8 cellular contexts compared by ENCODE assay signal in the genomic region with DNA sequence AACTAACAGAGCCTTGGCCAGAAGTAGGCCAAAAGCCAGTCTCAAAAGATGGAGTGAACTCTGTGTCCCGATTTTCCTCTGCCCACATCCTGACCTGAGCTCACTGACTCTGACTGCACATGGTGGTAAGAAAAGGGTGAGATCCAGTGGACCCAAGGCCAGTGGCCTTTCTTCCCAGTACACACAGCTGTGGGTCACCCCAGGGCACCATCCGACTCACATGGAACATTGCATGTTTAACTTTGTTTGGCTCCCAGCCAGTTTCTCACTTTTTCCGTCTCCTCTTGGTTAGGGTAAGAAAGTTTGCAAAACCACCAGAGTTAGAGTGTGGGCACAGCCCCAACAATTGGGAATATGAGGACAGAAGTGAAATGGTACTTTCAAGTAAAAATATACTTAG.
DNase-seq lines count a peak whose midpoint lies in the region; ATAC-seq lines count a peak whose summit lies in the region.

No MANE protein-coding gene starts in this region.

- H3K4me1 Mint-ChIP-seq in activated T-helper 1 cell treated with anti-CD3 and anti-CD28 coated beads, Interleukin-12 subunit alpha, Interleukin-12 subunit beta, Interleukin-2, Interleukin-4 antibody, amounts not matched to agents 30 ng/mL and 10 ng/mL and 1 ng/mL, durations not matched to agents 14 hours and 24 hours and 36 hours (ENCODE audit: low read depth), result peaks cover 32% of the 10 kb centered on the region

- H3K27me3 Mint-ChIP-seq in activated T-helper 1 cell treated with anti-CD3 and anti-CD28 coated beads, Interleukin-12 subunit alpha, Interleukin-12 subunit beta, Interleukin-2, Interleukin-4 antibody, amounts not matched to agents 30 ng/mL and 10 ng/mL and 1 ng/mL, durations not matched to agents 14 hours and 24 hours and 36 hours (ENCODE audit: insufficient read depth), result peaks cover 7% of the 10 kb centered on the region

- peak; percentile 10 for DNase-seq in HuH-7 (ENCODE audit: low spot score)
- DNase-seq in left cardiac atrium, result peak; percentile 74
- peak; percentile 5 to 15 for DNase-seq in stimulated activated CD4-positive, alpha-beta T cell treated with anti-CD3 and anti-CD28 coated beads, Interleukin-2, amount 100 ng/mL, for 48 hours
- no peak for DNase-seq in NCI-H1694 (lab: John Stamatoyannopoulos, UW)
- no peak for DNase-seq in pons (ENCODE audit: low spot score)
- no peak for DNase-seq in activated T-helper 1 cell treated with anti-CD3 and anti-CD28 coated beads, Interleukin-12 subunit alpha, Interleukin-12 subunit beta, Interleukin-2, Interleukin-4 antibody, amounts not matched to agents 30 ng/mL and 10 ng/mL and 1 ng/mL, durations not matched to agents 14 hours and 24 hours and 36 hours (ENCODE audit: low spot score)

- H3K27ac ChIP-seq in angular gyrus (ENCODE audit: low read depth, low read length), result peak overlapping the region; percentile 71

- intact Hi-C loops in left cardiac atrium (cut with DNase I), result no loop called here
- intact Hi-C loops in activated T-helper 1 cell treated with anti-CD3 and anti-CD28 coated beads, Interleukin-12 subunit alpha, Interleukin-12 subunit beta, Interleukin-2, Interleukin-4 antibody, amounts not matched to agents 30 ng/mL and 10 ng/mL and 1 ng/mL, durations not matched to agents 14 hours and 24 hours and 36 hours (cut with micrococcal nuclease), result no loop called here

- no peak overlapping the region for H3K27ac Mint-ChIP-seq in activated T-helper 1 cell treated with anti-CD3 and anti-CD28 coated beads, Interleukin-12 subunit alpha, Interleukin-12 subunit beta, Interleukin-2, Interleukin-4 antibody, amounts not matched to agents 30 ng/mL and 10 ng/mL and 1 ng/mL, durations not matched to agents 14 hours and 24 hours and 36 hours

- H3K9me3 Mint-ChIP-seq in activated T-helper 1 cell treated with anti-CD3 and anti-CD28 coated beads, Interleukin-12 subunit alpha, Interleukin-12 subunit beta, Interleukin-2, Interleukin-4 antibody, amounts not matched to agents 30 ng/mL and 10 ng/mL and 1 ng/mL, durations not matched to agents 14 hours and 24 hours and 36 hours, result no peaks in the 10 kb centered on the region

- H3K36me3 Mint-ChIP-seq in activated T-helper 1 cell treated with anti-CD3 and anti-CD28 coated beads, Interleukin-12 subunit alpha, Interleukin-12 subunit beta, Interleukin-2, Interleukin-4 antibody, amounts not matched to agents 30 ng/mL and 10 ng/mL and 1 ng/mL, durations not matched to agents 14 hours and 24 hours and 36 hours (ENCODE audit: low read depth), result no peaks in the 10 kb centered on the region

- no peak overlapping the region for H3K4me3 Mint-ChIP-seq in activated T-helper 1 cell treated with anti-CD3 and anti-CD28 coated beads, Interleukin-12 subunit alpha, Interleukin-12 subunit beta, Interleukin-2, Interleukin-4 antibody, amounts not matched to agents 30 ng/mL and 10 ng/mL and 1 ng/mL, durations not matched to agents 14 hours and 24 hours and 36 hours

- peak; percentile 63 to 79 for ATAC-seq in left cardiac atrium
- ATAC-seq in GM21515 (IDR thresholded peaks at IDR 0.05; ENCODE audit: unreplicated experiment), result no peak

Comparison
In these comparisons a context has a peak if more than half of its experiments do, and no peak if none do; other contexts are left out.
1. DNase-seq: peak in HuH-7 (single experiment), left cardiac atrium (single experiment) and stimulated activated CD4-positive, alpha-beta T cell treated with anti-CD3 and anti-CD28 coated beads, Interleukin-2, amount 100 ng/mL, for 48 hours (2 of 2); none in NCI-H1694 (single experiment), pons (single experiment) and activated T-helper 1 cell treated with anti-CD3 and anti-CD28 coated beads, Interleukin-12 subunit alpha, Interleukin-12 subunit beta, Interleukin-2, Interleukin-4 antibody, amounts not matched to agents 30 ng/mL and 10 ng/mL and 1 ng/mL, durations not matched to agents 14 hours and 24 hours and 36 hours (single experiment).